Comparison of ENCODE assay signal across 9 cellular contexts in the genomic region with DNA sequence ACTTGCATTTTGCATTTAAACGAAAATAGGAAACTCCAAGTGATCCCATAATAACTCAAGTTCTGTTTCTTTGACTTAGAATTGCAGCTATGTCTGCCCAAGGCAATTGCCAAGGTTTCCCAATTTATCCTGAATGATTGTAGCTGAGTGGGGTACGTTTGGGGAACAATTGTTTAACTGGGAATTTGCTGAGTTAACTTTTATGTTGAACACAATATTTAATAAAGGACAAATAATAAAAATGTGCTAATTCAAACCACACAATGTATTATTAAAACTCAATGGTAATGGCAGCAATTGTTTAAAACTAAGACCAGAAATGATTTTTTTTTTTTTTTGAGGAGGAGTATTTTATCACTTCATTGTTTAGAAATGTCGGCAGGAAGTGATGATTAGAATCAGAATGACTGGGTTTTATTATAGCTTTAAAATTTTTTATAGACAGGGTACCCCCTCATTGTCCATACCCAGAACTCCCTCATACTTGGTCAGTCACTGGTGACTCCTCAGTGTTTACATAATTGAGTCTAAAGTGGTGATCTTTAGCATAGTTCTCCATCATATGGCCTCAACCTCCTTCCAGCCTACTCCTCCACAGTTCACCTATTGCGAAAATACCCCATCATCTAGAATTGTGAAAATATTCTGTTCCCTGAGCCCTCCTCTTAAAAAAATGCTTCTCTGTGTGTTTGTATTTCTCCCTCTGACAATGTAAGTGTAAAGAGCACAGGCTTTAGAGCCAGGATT.
DNase-seq lines count a peak whose midpoint lies in the region; ATAC-seq and TF ChIP-seq lines count a peak whose summit lies in the region.
"Had no signal": no experiment of that assay in that cellular context is flagged by ENCODE, and none has a peak within 500 bp of the region (broad histone marks: within the 10 kb centered on the region; RNA-seq: fewer than 3 reads in every experiment).

No MANE protein-coding gene starts in this region.

- intact Hi-C loops in left ventricle myocardium superior (cut with micrococcal nuclease) = no loop called here
- intact Hi-C loops in CD4-positive, alpha-beta memory T cell (cut with micrococcal nuclease) = loop anchor here (10.0 kb wide), 1 partner anchor 389 kb away; a partner anchor contains a TSS

- TF ChIP-seq CTCF in cardiac muscle cell (IDR thresholded peaks at IDR 0.05; ENCODE audit: low read depth, low read length) (no peak), type B pancreatic cell (conservative IDR thresholded peaks at IDR 0.05) (no peak)

- H3K9me3 ChIP-seq in cardiac muscle cell (ENCODE audit: low read depth) = no peaks in the 10 kb centered on the region
- H3K9me3 ChIP-seq in CD4-positive, alpha-beta memory T cell (ENCODE audit: control insufficient read depth in 1 of 2, low read length in 2 of 2) = no peaks in the 10 kb centered on the region

- H3K27me3 Mint-ChIP-seq in activated naive CD8-positive, alpha-beta T cell treated with anti-CD3 and anti-CD28 coated beads, Interleukin-2, amount 50 U/mL, for 24 hours = no peaks in the 10 kb centered on the region
- H3K27me3 Mint-ChIP-seq in type B pancreatic cell = no peaks in the 10 kb centered on the region
- no peaks in the 10 kb centered on the region for H3K27me3 Mint-ChIP-seq in CD4-positive, alpha-beta memory T cell
- H3K27me3 Mint-ChIP-seq: B cell had no signal

- H3K36me3 ChIP-seq in cardiac muscle cell = no peaks in the 10 kb centered on the region
- no peaks in the 10 kb centered on the region for H3K36me3 ChIP-seq in CD4-positive, alpha-beta memory T cell (ENCODE audit: insufficient read depth, low read length)

- H3K4me1 Mint-ChIP-seq in activated naive CD8-positive, alpha-beta T cell treated with anti-CD3 and anti-CD28 coated beads, Interleukin-2, amount 50 U/mL, for 24 hours = peaks cover 45% of the 10 kb centered on the region
- H3K4me1 Mint-ChIP-seq in type B pancreatic cell (ENCODE audit: unreplicated experiment) = peaks cover 37% of the 10 kb centered on the region
- H3K4me1 Mint-ChIP-seq in CD4-positive, alpha-beta memory T cell = peaks cover 0 to 8% (median 0%) of the 10 kb centered on the region in 4 donors

- CTCF ChIA-PET in CD4-positive, alpha-beta memory T cell (lab: Charles Lee; ENCODE audit: partially characterized antibody) = interaction anchor here (0.7 to 1.0 kb wide), 3 partner anchors 8 to 26 kb away, joined by 3 read pairs; no protein-coding TSS in a partner anchor

- no peak overlapping the region for H3K4me3 ChIP-seq in cardiac muscle cell
- no peak overlapping the region for H3K4me3 ChIP-seq in CD4-positive, alpha-beta memory T cell (ENCODE audit: low read length in 2 of 2)

- no peaks in the 10 kb centered on the region for H3K27me3 ChIP-seq in cardiac muscle cell
- H3K27me3 ChIP-seq in CD4-positive, alpha-beta memory T cell (ENCODE audit: insufficient read depth, low read length) = no peaks in the 10 kb centered on the region

- ATAC-seq in left ventricle myocardium superior (no peak), GM18498 (IDR thresholded peaks at IDR 0.05; ENCODE audit: unreplicated experiment) (no peak)
- no peak for ATAC-seq in activated naive CD8-positive, alpha-beta T cell treated with anti-CD3 and anti-CD28 coated beads, Interleukin-2, amount 50 U/mL, for 24 hours

- H3K27ac ChIP-seq in cardiac muscle cell = peak overlapping the region; percentile 88
- H3K27ac ChIP-seq in CD4-positive, alpha-beta memory T cell (ENCODE audit: low read depth, low read length) = no peak overlapping the region

- peaks cover 37% of the 10 kb centered on the region for H3K4me1 ChIP-seq in cardiac muscle cell (ENCODE audit: low read depth)
- H3K4me1 ChIP-seq in CD4-positive, alpha-beta memory T cell (ENCODE audit: insufficient read depth, low read length) = no peaks in the 10 kb centered on the region

- peak overlapping the region; percentile 76 for H3K27ac Mint-ChIP-seq in activated naive CD8-positive, alpha-beta T cell treated with anti-CD3 and anti-CD28 coated beads, Interleukin-2, amount 50 U/mL, for 24 hours
- peak overlapping the region; percentile 70 for H3K27ac Mint-ChIP-seq in type B pancreatic cell
- no peak overlapping the region for H3K27ac Mint-ChIP-seq in CD4-positive, alpha-beta memory T cell
- H3K27ac Mint-ChIP-seq: B cell had no signal

- POLR2A ChIA-PET in CD4-positive, alpha-beta memory T cell (lab: Charles Lee; ENCODE audit: partially characterized antibody) = interaction anchor here (0.7 kb wide), 1 partner anchor 577 kb away, joined by 3 read pairs; no protein-coding TSS in a partner anchor

- H3K9me3 Mint-ChIP-seq in activated naive CD8-positive, alpha-beta T cell treated with anti-CD3 and anti-CD28 coated beads, Interleukin-2, amount 50 U/mL, for 24 hours = peaks cover 4% of the 10 kb centered on the region
- H3K9me3 Mint-ChIP-seq in type B pancreatic cell = no peaks in the 10 kb centered on the region
- no peaks in the 10 kb centered on the region for H3K9me3 Mint-ChIP-seq in CD4-positive, alpha-beta memory T cell

- no peak overlapping the region for H3K4me3 Mint-ChIP-seq in activated naive CD8-positive, alpha-beta T cell treated with anti-CD3 and anti-CD28 coated beads, Interleukin-2, amount 50 U/mL, for 24 hours
- no peak overlapping the region for H3K4me3 Mint-ChIP-seq in type B pancreatic cell
- H3K4me3 Mint-ChIP-seq in CD4-positive, alpha-beta memory T cell = no peak overlapping the region
- H3K4me3 Mint-ChIP-seq: B cell had no signal

- no peaks in the 10 kb centered on the region for H3K36me3 Mint-ChIP-seq in activated naive CD8-positive, alpha-beta T cell treated with anti-CD3 and anti-CD28 coated beads, Interleukin-2, amount 50 U/mL, for 24 hours (ENCODE audit: low read depth)
- H3K36me3 Mint-ChIP-seq in type B pancreatic cell = no peaks in the 10 kb centered on the region
- no peaks in the 10 kb centered on the region for H3K36me3 Mint-ChIP-seq in CD4-positive, alpha-beta memory T cell

- DNase-seq in cardiac muscle cell (ENCODE audit: low read depth in 1 of 2, low spot score in 1 of 2) (peak in 1 of 2 donors; percentile 64), left ventricle myocardium superior (no peak), lung microvascular endothelial cell (ENCODE audit: low read depth in 2 of 2) (peak; percentile 40 to 69), type B pancreatic cell (ENCODE audit: extremely low spot score, unreplicated experiment) (no peak)
- no peak for DNase-seq in activated naive CD8-positive, alpha-beta T cell treated with anti-CD3 and anti-CD28 coated beads, Interleukin-2, amount 50 U/mL, for 24 hours
- no peak for DNase-seq in CD4-positive, alpha-beta memory T cell
- no peak for DNase-seq in activated CD4-positive, alpha-beta T cell treated with anti-CD3 and anti-CD28 coated beads, Interleukin-2, amount 50 U/mL, for 48 hours

Comparison
In these comparisons a context has a peak if more than half of its experiments do, and no peak if none do; other contexts are left out.
1. DNase-seq: peak in lung microvascular endothelial cell (2 of 2); none in left ventricle myocardium superior (single experiment), activated naive CD8-positive, alpha-beta T cell treated with anti-CD3 and anti-CD28 coated beads, Interleukin-2, amount 50 U/mL, for 24 hours (single experiment), type B pancreatic cell (single experiment), CD4-positive, alpha-beta memory T cell (0 of 5) and activated CD4-positive, alpha-beta T cell treated with anti-CD3 and anti-CD28 coated beads, Interleukin-2, amount 50 U/mL, for 48 hours (0 of 2).
2. H3K27ac Mint-ChIP-seq: peak in activated naive CD8-positive, alpha-beta T cell treated with anti-CD3 and anti-CD28 coated beads, Interleukin-2, amount 50 U/mL, for 24 hours (single experiment) and type B pancreatic cell (single experiment); none in CD4-positive, alpha-beta memory T cell (0 of 7).